32 cellular contexts compared by ENCODE assay signal in genomic region chr2:56801214-56801613, GRCh38.
"Had no signal": no experiment of that assay in that cellular context is flagged by ENCODE, and none has a peak within 500 bp of the region (broad histone marks: within the 10 kb centered on the region; RNA-seq: fewer than 3 reads in every experiment).

No MANE protein-coding gene starts in this region.

- H3K4me1 Mint-ChIP-seq: activated CD4-positive, alpha-beta T cell treated with anti-CD3 and anti-CD28 coated beads, Interleukin-2, amount 10 ng/mL, durations not matched to agents 24 days and 14 days; activated naive CD8-positive, alpha-beta T cell treated with anti-CD3 and anti-CD28 coated beads for 36 hours; activated T-helper 17 cell treated with anti-CD3 and anti-CD28 coated beads, Interleukin-2, amount 50 U/mL, for 72 hours; T-cell; T-helper 17 cell had no signal

- H3K36me3 ChIP-seq: ascending aorta, cardiac muscle cell, MG63, SJCRH30, WERI-Rb-1 had no signal

- H3K27ac ChIP-seq: ascending aorta, cardiac muscle cell, SJCRH30, SK-N-MC, WERI-Rb-1 had no signal

- DNase-seq: activated CD4-positive, alpha-beta T cell treated with anti-CD3 and anti-CD28 coated beads for 1 hour; activated CD4-positive, alpha-beta T cell treated with anti-CD3 and anti-CD28 coated beads, Interleukin-2, amount 10 ng/mL, durations not matched to agents 24 days and 14 days; activated CD4-positive, alpha-beta T cell treated with anti-CD3 and anti-CD28 coated beads, Interleukin-2, amount 50 U/mL, for 4 hours; activated CD4-positive, CD25-positive, alpha-beta regulatory T cell; activated CD8-positive, alpha-beta T cell treated with anti-CD3 and anti-CD28 coated beads for 36 hours; activated effector memory CD4-positive, alpha-beta T cell treated with anti-CD3 and anti-CD28 coated beads, Interleukin-2, amount 50 U/mL, for 16 hours; activated naive CD4-positive, alpha-beta T cell; activated naive CD4-positive, alpha-beta T cell treated with anti-CD3 and anti-CD28 coated beads, Interleukin-2, amount 50 U/mL, for 16 hours; activated naive CD8-positive, alpha-beta T cell treated with anti-CD3 and anti-CD28 coated beads for 36 hours; activated T-cell treated with anti-CD3 and anti-CD28 coated beads, Interleukin-2, amount 50 U/mL, for 1 hour; activated T-cell treated with anti-CD3 and anti-CD28 coated beads, Interleukin-2, amount 50 U/mL, for 72 hours; amygdala; Karpas-422; MG63; NCI-H1048; NCI-H1105 treated with DMSO at 0.1 percent for 48 hours; NCI-H1436 treated with DMSO at 0.1 percent for 48 hours; NCI-H1694 treated with DMSO at 0.1 percent for 48 hours; NCI-H2029; NCI-H345; NCI-H524 treated with DMSO at 0.1 percent for 48 hours; SHP77; SJCRH30; T-cell; T-helper 17 cell; T-helper 9 cell; WERI-Rb-1 had no signal

- H3K27me3 ChIP-seq: ascending aorta, cardiac muscle cell, MG63, SJCRH30 had no signal

- H3K27ac Mint-ChIP-seq: activated CD4-positive, alpha-beta T cell treated with anti-CD3 and anti-CD28 coated beads, Interleukin-2, amount 10 ng/mL, durations not matched to agents 24 days and 14 days; activated CD8-positive, alpha-beta T cell treated with anti-CD3 and anti-CD28 coated beads for 36 hours; activated naive CD8-positive, alpha-beta T cell treated with anti-CD3 and anti-CD28 coated beads for 36 hours; activated T-cell treated with anti-CD3 and anti-CD28 coated beads, Interleukin-2, amount 50 U/mL, for 72 hours; activated T-helper 17 cell treated with anti-CD3 and anti-CD28 coated beads, Interleukin-2, amount 50 U/mL, for 72 hours; T-cell; T-helper 17 cell had no signal

- H3K27me3 Mint-ChIP-seq: activated CD4-positive, alpha-beta T cell treated with anti-CD3 and anti-CD28 coated beads, Interleukin-2, amount 10 ng/mL, durations not matched to agents 24 days and 14 days; activated CD8-positive, alpha-beta T cell treated with anti-CD3 and anti-CD28 coated beads for 36 hours; activated naive CD8-positive, alpha-beta T cell treated with anti-CD3 and anti-CD28 coated beads for 36 hours; activated T-helper 17 cell treated with anti-CD3 and anti-CD28 coated beads, Interleukin-2, amount 50 U/mL, for 72 hours; T-cell; T-helper 17 cell had no signal

- H3K36me3 Mint-ChIP-seq: activated naive CD8-positive, alpha-beta T cell treated with anti-CD3 and anti-CD28 coated beads for 36 hours; T-cell had no signal

- H3K4me3 Mint-ChIP-seq: activated CD4-positive, alpha-beta T cell treated with anti-CD3 and anti-CD28 coated beads, Interleukin-2, amount 10 ng/mL, durations not matched to agents 24 days and 14 days; activated CD8-positive, alpha-beta T cell treated with anti-CD3 and anti-CD28 coated beads for 36 hours; activated naive CD8-positive, alpha-beta T cell treated with anti-CD3 and anti-CD28 coated beads for 36 hours; activated T-cell treated with anti-CD3 and anti-CD28 coated beads, Interleukin-2, amount 50 U/mL, for 72 hours; activated T-helper 17 cell treated with anti-CD3 and anti-CD28 coated beads, Interleukin-2, amount 50 U/mL, for 72 hours; T-cell; T-helper 17 cell had no signal

- ATAC-seq: activated CD8-positive, alpha-beta T cell treated with anti-CD3 and anti-CD28 coated beads for 36 hours; activated T-cell treated with anti-CD3 and anti-CD28 coated beads, Interleukin-2, amount 50 U/mL, for 72 hours; activated T-helper 17 cell treated with anti-CD3 and anti-CD28 coated beads, Interleukin-2, amount 50 U/mL, for 72 hours; Panc1; T-cell; T-helper 17 cell had no signal

- H3K4me1 ChIP-seq: ascending aorta, SJCRH30 had no signal

- H3K4me3 ChIP-seq: ascending aorta, cardiac muscle cell, MG63, SJCRH30, SK-N-MC had no signal

- H3K9me3 ChIP-seq: ascending aorta, MG63, SJCRH30 had no signal
